In the genomic region with DNA sequence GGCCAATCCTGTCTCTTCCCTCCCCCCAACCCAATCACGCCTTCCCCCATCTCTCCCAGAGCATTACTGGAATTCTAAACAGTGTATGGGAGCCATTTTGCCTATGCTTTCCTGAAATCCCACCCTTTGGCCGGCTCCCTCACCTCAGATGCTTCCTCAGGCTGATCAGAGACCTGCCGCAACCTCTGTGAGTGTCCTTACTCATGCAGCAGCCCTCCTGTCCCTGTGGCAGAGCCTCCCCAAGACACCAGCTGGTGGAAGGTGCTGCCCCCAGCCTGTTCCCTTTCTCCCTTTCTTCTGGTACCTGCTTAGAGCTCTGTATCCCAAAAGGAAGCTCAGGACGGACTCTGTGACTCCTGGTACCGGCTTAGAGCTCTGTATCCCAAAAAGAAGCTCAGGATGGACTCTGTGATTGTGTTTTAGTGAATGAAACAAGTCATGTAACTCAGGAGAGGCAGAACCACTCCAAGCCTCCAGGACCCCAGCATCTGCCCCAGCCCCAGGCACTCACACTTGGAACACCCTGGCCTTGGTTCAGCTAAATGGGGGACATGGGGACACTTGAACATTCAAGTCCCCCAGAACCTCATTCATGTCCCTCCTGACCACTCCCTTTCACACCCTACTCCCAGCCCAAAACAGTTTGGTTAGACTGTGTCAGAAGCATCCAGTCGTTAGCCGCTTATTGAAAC, we compare ENCODE assay signal across 17 cellular contexts.
"Had no signal": no experiment of that assay in that cellular context is flagged by ENCODE, and none has a peak within 500 bp of the region (broad histone marks: within the 10 kb centered on the region; RNA-seq: fewer than 3 reads in every experiment).

No MANE protein-coding gene starts in this region.

- H3K4me1 Mint-ChIP-seq: central memory CD8-positive, alpha-beta T cell had no signal

- H3K36me3 Mint-ChIP-seq: naive B cell had no signal

- H3K27ac ChIP-seq: gastrocnemius medialis, heart right ventricle, left ventricle myocardium inferior, psoas muscle, right lobe of liver had no signal

- H3K27ac Mint-ChIP-seq: naive B cell, nephron had no signal

- DNase-seq: dermis blood vessel endothelial cell; effector CD4-positive, alpha-beta T cell; gastrocnemius medialis; hypothalamus; left ventricle myocardium inferior; mesendoderm; naive B cell; psoas muscle; retina; stimulated activated CD4-positive, alpha-beta T cell treated with anti-CD3 and anti-CD28 coated beads, Interleukin-2, amount 100 ng/mL, for 24 hours; stimulated activated CD4-positive, alpha-beta T cell treated with anti-CD3 and anti-CD28 coated beads, Interleukin-4, amount 100 ng/mL, for 4 hours; stimulated activated naive CD4-positive, alpha-beta T cell; trophoblast cell had no signal

- ATAC-seq: gastrocnemius medialis, heart right ventricle, psoas muscle, right lobe of liver had no signal

- H3K27me3 ChIP-seq: gastrocnemius medialis, right lobe of liver had no signal

- H3K36me3 ChIP-seq: gastrocnemius medialis, heart right ventricle, left ventricle myocardium inferior, right lobe of liver had no signal

- H3K27me3 Mint-ChIP-seq: central memory CD8-positive, alpha-beta T cell had no signal

- H3K9me3 ChIP-seq: gastrocnemius medialis, heart right ventricle, psoas muscle, right lobe of liver had no signal

- H3K9me3 Mint-ChIP-seq: central memory CD8-positive, alpha-beta T cell had no signal

- H3K4me3 Mint-ChIP-seq: central memory CD8-positive, alpha-beta T cell; naive B cell; nephron had no signal

- H3K4me3 ChIP-seq: gastrocnemius medialis, heart right ventricle, left ventricle myocardium inferior, psoas muscle, right lobe of liver had no signal

- H3K4me1 ChIP-seq: psoas muscle had no signal
